ENCODE assay signal across 11 cellular contexts in the genomic region with DNA sequence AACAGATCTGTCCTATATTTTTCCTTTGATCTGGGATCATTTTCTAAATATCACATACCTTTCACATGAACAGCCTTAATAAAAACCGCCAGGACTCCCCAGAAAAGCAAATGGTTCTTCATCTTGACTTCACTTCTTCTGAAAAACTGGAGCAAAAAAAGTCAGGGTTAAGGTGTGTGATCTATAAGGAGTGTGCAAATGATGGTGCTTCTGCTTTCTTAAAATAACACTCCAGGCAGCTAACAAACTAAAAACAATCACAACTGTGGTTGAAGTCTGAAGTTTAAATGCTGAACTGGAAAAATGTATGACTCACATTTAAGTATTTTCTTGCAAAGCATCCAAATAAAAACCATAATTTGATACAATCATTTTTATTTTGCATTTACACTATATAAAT. TPM values are rescaled to one million over a fixed set of nuclear protein-coding genes. Genes with fewer than 3 reads are reported as not detected.
DNase-seq lines count a peak whose midpoint lies in the region; ATAC-seq and TF ChIP-seq lines count a peak whose summit lies in the region.
"Had no signal": no experiment of that assay in that cellular context is flagged by ENCODE, and none has a peak within 500 bp of the region (broad histone marks: within the 10 kb centered on the region; RNA-seq: fewer than 3 reads in every experiment).

A gene (minus strand): TSS at position 140 of the 400 bp plus-strand sequence. CDS start 18 bp downstream, at position 122.

- H3K9me3 ChIP-seq in mucosa of rectum (ENCODE audit: control insufficient read depth in 2 of 2, low read length in 2 of 2) (no peaks in the 10 kb centered on the region), right atrium auricular region (no peaks in the 10 kb centered on the region)
- H3K9me3 ChIP-seq: ascending aorta had no signal

- H3K36me3 ChIP-seq in mucosa of rectum (ENCODE audit: control insufficient read depth in 2 of 2, insufficient read depth in 2 of 2, low read length in 2 of 2) (no peaks in the 10 kb centered on the region), right atrium auricular region (no peaks in the 10 kb centered on the region)
- H3K36me3 ChIP-seq: ascending aorta had no signal

- no peaks in the 10 kb centered on the region for H3K36me3 Mint-ChIP-seq in activated T-cell treated with anti-CD3 and anti-CD28 coated beads, Interleukin-2, amount 50 U/mL, for 4 hours (ENCODE audit: insufficient read depth)
- no peaks in the 10 kb centered on the region for H3K36me3 Mint-ChIP-seq in activated naive CD8-positive, alpha-beta T cell treated with anti-CD3 and anti-CD28 coated beads for 36 hours
- H3K36me3 Mint-ChIP-seq: natural killer cell had no signal

- no peak within 1 kb of the TSS for H3K4me3 Mint-ChIP-seq in activated T-cell treated with anti-CD3 and anti-CD28 coated beads, Interleukin-2, amount 50 U/mL, for 4 hours
- no peak within 1 kb of the TSS for H3K4me3 Mint-ChIP-seq in activated naive CD8-positive, alpha-beta T cell treated with anti-CD3 and anti-CD28 coated beads for 36 hours
- H3K4me3 Mint-ChIP-seq: natural killer cell had no signal

- H3K4me1 Mint-ChIP-seq in activated T-cell treated with anti-CD3 and anti-CD28 coated beads, Interleukin-2, amount 50 U/mL, for 4 hours (ENCODE audit: low read depth): no peaks in the 10 kb centered on the region
- peaks cover 10% of the 10 kb centered on the region for H3K4me1 Mint-ChIP-seq in activated naive CD8-positive, alpha-beta T cell treated with anti-CD3 and anti-CD28 coated beads for 36 hours
- H3K4me1 Mint-ChIP-seq: natural killer cell had no signal

- TF ChIP-seq CTCF in GM12865 (IDR thresholded peaks at IDR 0.05; ENCODE audit: insufficient read depth, low read depth, low read length, missing control alignments) (no peak), right atrium auricular region (IDR thresholded peaks at IDR 0.05) (no peak)

- H3K27ac Mint-ChIP-seq in activated naive CD8-positive, alpha-beta T cell treated with anti-CD3 and anti-CD28 coated beads for 36 hours: no peak within 1 kb of the TSS
- H3K27ac Mint-ChIP-seq: natural killer cell had no signal

- peak within 1 kb of the TSS; percentile 10 to 20 for H3K9ac ChIP-seq in mucosa of rectum (ENCODE audit: low read depth in 1 of 2, low read length in 2 of 2)

- DNase-seq in GM12865 (ENCODE audit: low read depth) (peak; percentile 65), NAMALWA (ENCODE audit: low spot score) (peak; percentile 66), DMS53 (lab: John Stamatoyannopoulos, UW) (no peak), right atrium auricular region (ENCODE audit: low spot score) (no peak)
- DNase-seq in activated T-cell treated with anti-CD3 and anti-CD28 coated beads, Interleukin-2, amount 50 U/mL, for 4 hours: no peak
- DNase-seq in activated naive CD8-positive, alpha-beta T cell treated with anti-CD3 and anti-CD28 coated beads for 36 hours: no peak
- DNase-seq: activated CD4-positive, alpha-beta T cell treated with anti-CD3 and anti-CD28 coated beads for 4 hours; natural killer cell had no signal

- H3K4me1 ChIP-seq in mucosa of rectum (ENCODE audit: control insufficient read depth in 2 of 2, insufficient read depth in 2 of 2, low read length in 2 of 2) (no peaks in the 10 kb centered on the region), right atrium auricular region (no peaks in the 10 kb centered on the region)
- H3K4me1 ChIP-seq: ascending aorta had no signal

- peak within 1 kb of the TSS; percentile 37 to 53 for H3K27ac ChIP-seq in mucosa of rectum (ENCODE audit: low read depth in 2 of 2, low read length in 2 of 2)
- H3K27ac ChIP-seq in right atrium auricular region: no peak within 1 kb of the TSS
- H3K27ac ChIP-seq: ascending aorta had no signal

- peak within 1 kb of the TSS; percentile 69 for H3K4me3 ChIP-seq in GM12865 (ENCODE audit: low read depth, low read length)
- H3K4me3 ChIP-seq in mucosa of rectum (ENCODE audit: low read length in 2 of 2): peak within 1 kb of the TSS; percentile 5 to 41
- no peak within 1 kb of the TSS for H3K4me3 ChIP-seq in right atrium auricular region
- H3K4me3 ChIP-seq: ascending aorta had no signal

- H3K27me3 ChIP-seq in mucosa of rectum (ENCODE audit: control insufficient read depth in 2 of 2, insufficient read depth in 2 of 2, low read length in 2 of 2) (no peaks in the 10 kb centered on the region), right atrium auricular region (no peaks in the 10 kb centered on the region)
- H3K27me3 ChIP-seq: ascending aorta had no signal

- no peaks in the 10 kb centered on the region for H3K9me3 Mint-ChIP-seq in activated T-cell treated with anti-CD3 and anti-CD28 coated beads, Interleukin-2, amount 50 U/mL, for 4 hours
- H3K9me3 Mint-ChIP-seq in activated naive CD8-positive, alpha-beta T cell treated with anti-CD3 and anti-CD28 coated beads for 36 hours: no peaks in the 10 kb centered on the region
- H3K9me3 Mint-ChIP-seq: natural killer cell had no signal

- H3K27me3 Mint-ChIP-seq in activated T-cell treated with anti-CD3 and anti-CD28 coated beads, Interleukin-2, amount 50 U/mL, for 4 hours (ENCODE audit: low read depth): no peaks in the 10 kb centered on the region
- H3K27me3 Mint-ChIP-seq in activated naive CD8-positive, alpha-beta T cell treated with anti-CD3 and anti-CD28 coated beads for 36 hours: peaks cover 3% of the 10 kb centered on the region

- peak; percentile 66 for ATAC-seq in GM21723 (IDR thresholded peaks at IDR 0.05; ENCODE audit: unreplicated experiment)
- ATAC-seq in activated T-cell treated with anti-CD3 and anti-CD28 coated beads, Interleukin-2, amount 50 U/mL, for 4 hours: no peak
- ATAC-seq: natural killer cell had no signal

RNA-seq across cellular contexts. Expression of the gene that starts here (rescaled TPM):
- total RNA-seq in right atrium auricular region: 1 to 10 TPM; 1.8 to 2.7 TPM
- total RNA-seq in activated T-cell treated with anti-CD3 and anti-CD28 coated beads, Interleukin-2, amount 50 U/mL, for 4 hours: 1 to 10 TPM in 2 of 3 donors, under 1 TPM in 1; 0.58 to 1.4 (median 1.1) TPM
- not detected for total RNA-seq in activated naive CD8-positive, alpha-beta T cell treated with anti-CD3 and anti-CD28 coated beads for 36 hours

Comparison
In these comparisons a context has a peak if more than half of its experiments do, and no peak if none do; other contexts are left out.
1. DNase-seq: peak in GM12865 (single experiment) and NAMALWA (single experiment); none in DMS53 (single experiment), right atrium auricular region (single experiment), activated T-cell treated with anti-CD3 and anti-CD28 coated beads, Interleukin-2, amount 50 U/mL, for 4 hours (single experiment) and activated naive CD8-positive, alpha-beta T cell treated with anti-CD3 and anti-CD28 coated beads for 36 hours (single experiment).
2. H3K4me3 ChIP-seq: peak in GM12865 (single experiment) and mucosa of rectum (2 of 2); none in right atrium auricular region (0 of 2).
3. H3K27ac ChIP-seq: peak in mucosa of rectum (2 of 2); none in right atrium auricular region (0 of 2).